1 cellular context compared by ENCODE assay signal in genomic region chr2:88350641-88351601, GRCh38.
TF ChIP-seq lines count a peak whose summit lies in the region.

No MANE protein-coding gene starts in this region.

TF ChIP-seq in GM12878, 131 proteins besides CTCF, POLR2A, EP300 and RAD21 (continued from another document and continues in another):
- no peak for TF ChIP-seq SKIL (IDR thresholded peaks at IDR 0.05; ENCODE audit: low read depth, poor library complexity, severe bottlenecking)
- TF ChIP-seq MAX (IDR thresholded peaks at IDR 0.05; ENCODE audit: low read depth, low read length): 0 out of 2 replicates have a peak, but pooled peaks have one; percentile 23
- TF ChIP-seq ATF2 (IDR thresholded peaks at IDR 0.05; ENCODE audit: low read length): no peak
- no peak for TF ChIP-seq TCF7 (IDR thresholded peaks at IDR 0.05; ENCODE audit: borderline replicate concordance)
- TF ChIP-seq EED (IDR thresholded peaks at IDR 0.05; ENCODE audit: low read depth): no peak
- no peak for TF ChIP-seq SREBF1 (IDR thresholded peaks at IDR 0.05; ENCODE audit: low read length)
- no peak for TF ChIP-seq NBN (IDR thresholded peaks at IDR 0.05)
- 0 out of 2 replicates have a peak, but pooled peaks have one; percentile 26 for TF ChIP-seq CHD2 (IDR thresholded peaks at IDR 0.05; ENCODE audit: borderline replicate concordance, low read depth, low read length)
- no peak for TF ChIP-seq CREM (IDR thresholded peaks at IDR 0.05; ENCODE audit: low read depth)
- no peak for TF ChIP-seq PRDM15 (CRISPR knock-in tag; IDR thresholded peaks at IDR 0.05)
- no peak for TF ChIP-seq HSF1 (IDR thresholded peaks at IDR 0.05; ENCODE audit: low read depth, low read length)
- no peak for TF ChIP-seq STAT1 (conservative IDR thresholded peaks at IDR 0.05)
- TF ChIP-seq WRNIP1 (IDR thresholded peaks at IDR 0.05; ENCODE audit: borderline replicate concordance, low read depth, low read length): no peak
- TF ChIP-seq SRF (IDR thresholded peaks at IDR 0.05; ENCODE audit: low read depth in 2 of 2, low read length in 2 of 2): no peak
- peak; percentile 24; the same call in 1 of the 2 replicates for TF ChIP-seq SMC3 (IDR thresholded peaks at IDR 0.05; ENCODE audit: borderline replicate concordance, low read length)
- 0 out of 4 replicates have a peak, but pooled peaks of 1 of the 2 experiments have one; percentile 37 for TF ChIP-seq IKZF2 (IDR thresholded peaks at IDR 0.05)
- no peak for TF ChIP-seq TAF1 (IDR thresholded peaks at IDR 0.05; ENCODE audit: borderline replicate concordance, low read depth, low read length)
- no peak for TF ChIP-seq SPI1 (IDR thresholded peaks at IDR 0.05; ENCODE audit: borderline replicate concordance, insufficient read depth, low read depth, low read length)
- TF ChIP-seq SUPT20H (IDR thresholded peaks at IDR 0.05; ENCODE audit: borderline replicate concordance, control insufficient read depth, low read depth, low read length): no peak
- no peak; the same call in 1 of the 2 replicates for TF ChIP-seq GATAD2B (conservative IDR thresholded peaks at IDR 0.05; ENCODE audit: low read depth)
- no peak for TF ChIP-seq ZNF24 (IDR thresholded peaks at IDR 0.05)
- no peak for TF ChIP-seq TCF12 (IDR thresholded peaks at IDR 0.05; ENCODE audit: low read depth, low read length)
- 0 out of 2 replicates have a peak, but pooled peaks have one; percentile 12 for TF ChIP-seq NR2F1 (conservative IDR thresholded peaks at IDR 0.05)
- TF ChIP-seq SIN3A (IDR thresholded peaks at IDR 0.05; ENCODE audit: low read depth, low read length): no peak
- no peak for TF ChIP-seq SREBF2 (IDR thresholded peaks at IDR 0.05; ENCODE audit: low read length)
- no peak for TF ChIP-seq HDAC6 (IDR thresholded peaks at IDR 0.05; ENCODE audit: unreplicated experiment)
- TF ChIP-seq NFXL1 (IDR thresholded peaks at IDR 0.05; ENCODE audit: borderline replicate concordance): no peak
- TF ChIP-seq BCL3 (IDR thresholded peaks at IDR 0.05; ENCODE audit: borderline replicate concordance, insufficient read depth, low read depth, low read length, poor library complexity, severe bottlenecking): no peak
- TF ChIP-seq TCF3 (IDR thresholded peaks at IDR 0.05; ENCODE audit: borderline replicate concordance, insufficient read depth, low read depth, low read length): no peak
- no peak for TF ChIP-seq ELK1 (IDR thresholded peaks at IDR 0.05; ENCODE audit: low read depth, low read length)
- TF ChIP-seq IKZF1 (conservative IDR thresholded peaks at IDR 0.05): peak; percentile 55; the same call in 1 of the 2 replicates
- TF ChIP-seq CHD4 (IDR thresholded peaks at IDR 0.05): no peak
- no peak for TF ChIP-seq JUND (IDR thresholded peaks at IDR 0.05; ENCODE audit: low read depth, low read length)
- TF ChIP-seq RELA (IDR thresholded peaks at IDR 0.05; ENCODE audit: borderline replicate concordance, partially characterized antibody): no peak
- TF ChIP-seq MYB (IDR thresholded peaks at IDR 0.05; ENCODE audit: borderline replicate concordance, low read depth, low read length): no peak
- TF ChIP-seq ATF3 (IDR thresholded peaks at IDR 0.05; ENCODE audit: borderline replicate concordance, extremely low read depth, low read depth, low read length): no peak
- no peak for TF ChIP-seq BCL11A (IDR thresholded peaks at IDR 0.05; ENCODE audit: low read depth, low read length)
- TF ChIP-seq LARP7 (IDR thresholded peaks at IDR 0.05): no peak
- TF ChIP-seq ZNF217 (IDR thresholded peaks at IDR 0.05): 0 out of 2 replicates have a peak, but pooled peaks have one; percentile 43
- TF ChIP-seq BCLAF1 (IDR thresholded peaks at IDR 0.05): no peak
- no peak for TF ChIP-seq JUNB (IDR thresholded peaks at IDR 0.05)
- TF ChIP-seq CHD1 (IDR thresholded peaks at IDR 0.05; ENCODE audit: low read depth, low read length): no peak
- TF ChIP-seq NR2C1 (IDR thresholded peaks at IDR 0.05): no peak
- TF ChIP-seq POLR2AphosphoS5 (IDR thresholded peaks at IDR 0.05; ENCODE audit: low read length): no peak
- no peak for TF ChIP-seq TARDBP (IDR thresholded peaks at IDR 0.05; ENCODE audit: borderline replicate concordance)
- no peak for TF ChIP-seq MYC (IDR thresholded peaks at IDR 0.05; ENCODE audit: insufficient read depth, insufficient read length, insufficient replicate concordance, low read length, severe bottlenecking)
- no peak for TF ChIP-seq ZZZ3 (IDR thresholded peaks at IDR 0.05; ENCODE audit: control insufficient read depth, insufficient read length, low read depth)
